ENCODE assay signal across 16 cellular contexts in the genomic region with DNA sequence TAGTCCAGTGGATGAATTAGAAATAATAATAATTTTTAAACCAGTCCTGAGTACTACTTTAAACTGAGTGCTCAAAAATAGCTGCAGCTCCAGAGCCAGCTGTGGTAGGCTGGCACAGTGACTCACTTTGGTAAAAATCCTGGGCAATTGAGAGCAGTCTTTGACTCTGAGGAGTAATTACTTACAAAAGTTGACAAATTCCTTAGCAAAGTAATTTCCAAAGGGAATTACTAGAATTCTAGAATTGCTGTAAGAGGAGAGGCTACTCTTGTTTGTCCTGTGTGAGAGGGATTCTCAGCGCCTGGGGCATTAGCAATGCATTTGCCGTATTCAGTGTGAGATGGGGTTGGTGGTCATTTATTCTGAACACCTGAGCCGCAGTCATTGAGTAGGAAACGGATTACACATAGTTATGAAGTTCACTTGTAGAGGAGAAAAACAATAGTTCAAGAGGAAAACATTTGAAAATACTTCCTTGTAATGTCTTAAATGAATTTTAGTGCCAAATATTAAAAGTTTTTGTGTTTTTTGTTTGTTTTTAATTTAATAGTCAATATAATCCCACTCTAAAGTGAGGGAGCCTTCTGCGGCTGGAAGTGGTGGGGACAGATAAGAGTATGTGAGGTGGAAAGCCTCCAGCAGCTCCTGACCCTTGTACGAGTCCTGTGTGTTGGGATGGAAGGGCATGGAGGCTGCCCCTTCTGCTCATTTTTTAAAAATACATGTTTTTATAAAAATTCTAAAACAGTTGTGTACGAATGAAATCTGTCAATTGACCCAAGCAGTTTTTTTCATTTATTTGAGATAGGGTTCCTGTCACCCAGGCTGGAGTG. TPM values are rescaled to one million over a fixed set of nuclear protein-coding genes. Genes with fewer than 3 reads are reported as not detected.
DNase-seq lines count a peak whose midpoint lies in the region; ATAC-seq, FAIRE-seq and TF ChIP-seq lines count a peak whose summit lies in the region.
"Had no signal": no experiment of that assay in that cellular context is flagged by ENCODE, and none has a peak within 500 bp of the region (broad histone marks: within the 10 kb centered on the region; RNA-seq: fewer than 3 reads in every experiment).

No MANE protein-coding gene starts in this region.

- no peak overlapping the region for H2BK12ac ChIP-seq in trophoblast cell (ENCODE audit: low read length)

- H3K27me3 Mint-ChIP-seq in endodermal cell (ENCODE audit: insufficient read depth), result no peaks in the 10 kb centered on the region
- H3K27me3 Mint-ChIP-seq: CD4-positive, alpha-beta memory T cell had no signal

- H2BK5ac ChIP-seq in trophoblast cell (ENCODE audit: low read depth, low read length, poor library complexity), result no peak overlapping the region

- no peak overlapping the region for H4K8ac ChIP-seq in trophoblast cell (ENCODE audit: low read depth, low read length)

- CTCF ChIA-PET in A549 (lab: Yijun Ruan, JAX), result interaction anchor here (0.9 to 2.1 kb wide), 2 partner anchors 36 to 462 kb away, joined by 3 to 8 read pairs; no protein-coding TSS in a partner anchor

- H3K79me2 ChIP-seq in trophoblast cell (ENCODE audit: control insufficient read depth, insufficient read depth, low read length, poor library complexity), result no peaks in the 10 kb centered on the region

- H3K4me1 ChIP-seq in A549 (peaks cover 100% of the 10 kb centered on the region), endodermal cell (ENCODE audit: control insufficient read depth, insufficient read depth, low read length) (peaks cover 3% of the 10 kb centered on the region), trophoblast cell (ENCODE audit: control insufficient read depth in 1 of 2, insufficient read depth in 2 of 2, low read length in 2 of 2) (peaks cover 2 to 4% of the 10 kb centered on the region in 2 experiments), sigmoid colon (peaks cover 0 to 27% (median 11%) of the 10 kb centered on the region in 4 donors)

- no peak for TF ChIP-seq RAD21 in A549 (conservative IDR thresholded peaks at IDR 0.05 in 1 of 2, IDR thresholded peaks at IDR 0.05 in 1 of 2)

- DNase-seq in A549 (ENCODE audit: low read depth in 1 of 2, low spot score in 1 of 2) (peak in 1 of 2 experiments; percentile 23), LHCN-M2 (ENCODE audit: low read depth) (peak; percentile 56), endodermal cell (peak; percentile 60), trophoblast cell (peak; percentile 64 to 84), sigmoid colon (no peak), dermis blood vessel endothelial cell (no peak)
- DNase-seq: CD4-positive, alpha-beta memory T cell; MG63; NCI-H1092 treated with DMSO at 0.1 percent for 48 hours; NCI-H1694 treated with DMSO at 0.1 percent for 48 hours; NCI-H2171; NCI-H774; SHP77 treated with DMSO at 0.1 percent for 48 hours had no signal

- no peak overlapping the region for H3K4me3 Mint-ChIP-seq in endodermal cell
- H3K4me3 Mint-ChIP-seq: CD4-positive, alpha-beta memory T cell had no signal

- no peak overlapping the region for H2AK5ac ChIP-seq in trophoblast cell (ENCODE audit: low read length)

- H3K14ac ChIP-seq in trophoblast cell (ENCODE audit: low read length), result no peak overlapping the region

- POLR2A ChIA-PET in A549 (lab: Yijun Ruan, JAX), result no interaction called here

- H3K9ac ChIP-seq in endodermal cell (ENCODE audit: extremely low read depth, low read length, poor library complexity, severe bottlenecking) (no peak overlapping the region), trophoblast cell (ENCODE audit: low read length) (no peak overlapping the region)
- H3K9ac ChIP-seq: KMS-11 had no signal

- H3K4me2 ChIP-seq in A549 (peak overlapping the region; percentile 27; the same call in 2 of the 3 replicates), trophoblast cell (ENCODE audit: low read length) (no peak overlapping the region)
- H3K4me2 ChIP-seq: KMS-11 had no signal

- TF ChIP-seq EP300 in A549 (IDR thresholded peaks at IDR 0.05) (no peak), sigmoid colon (IDR thresholded peaks at IDR 0.05) (no peak)

- H3K27ac ChIP-seq in A549 (no peak overlapping the region), endodermal cell (ENCODE audit: low read depth, low read length) (no peak overlapping the region), trophoblast cell (ENCODE audit: low read depth, low read length) (no peak overlapping the region), sigmoid colon (no peak overlapping the region)
- H3K27ac ChIP-seq: KMS-11 had no signal

- intact Hi-C loops in sigmoid colon (cut with DNase I), result loop anchor here (5.0 kb wide), 1 partner anchor 38 kb away; no protein-coding TSS in a partner anchor

- H3K9me3 Mint-ChIP-seq in endodermal cell, result no peaks in the 10 kb centered on the region
- H3K9me3 Mint-ChIP-seq: CD4-positive, alpha-beta memory T cell had no signal

- peaks cover 52% of the 10 kb centered on the region for H3K36me3 Mint-ChIP-seq in endodermal cell (ENCODE audit: low read depth)

- H3K4me3 ChIP-seq in A549 (no peak overlapping the region), endodermal cell (ENCODE audit: low read length) (no peak overlapping the region), trophoblast cell (ENCODE audit: low read depth, low read length) (no peak overlapping the region), sigmoid colon (no peak overlapping the region)
- H3K4me3 ChIP-seq: MG63 had no signal

- H3K27me3 ChIP-seq in endodermal cell (ENCODE audit: control insufficient read depth, insufficient read depth, low read length, poor library complexity, severe bottlenecking), result no peaks in the 10 kb centered on the region
- no peaks in the 10 kb centered on the region for H3K27me3 ChIP-seq in trophoblast cell (ENCODE audit: insufficient read depth, low read length)
- no peaks in the 10 kb centered on the region for H3K27me3 ChIP-seq in sigmoid colon
- H3K27me3 ChIP-seq: MG63 had no signal

- no peak overlapping the region for H3K27ac Mint-ChIP-seq in endodermal cell

- ATAC-seq in A549 (no peak), HG02852 (IDR thresholded peaks at IDR 0.05; ENCODE audit: unreplicated experiment) (no peak)
- ATAC-seq: Panc1 had no signal

- no peaks in the 10 kb centered on the region for H3K9me3 ChIP-seq in A549
- H3K9me3 ChIP-seq in endodermal cell (ENCODE audit: control insufficient read depth, low read length), result no peaks in the 10 kb centered on the region
- H3K9me3 ChIP-seq in trophoblast cell (ENCODE audit: insufficient read depth, low read depth, low read length), result no peaks in the 10 kb centered on the region
- no peaks in the 10 kb centered on the region for H3K9me3 ChIP-seq in sigmoid colon
- H3K9me3 ChIP-seq: MG63 had no signal

- H4K12ac ChIP-seq in trophoblast cell (ENCODE audit: low read depth, low read length), result no peak overlapping the region

- no peak overlapping the region for H4K91ac ChIP-seq in trophoblast cell (ENCODE audit: low read depth, low read length)

- no peak overlapping the region for H3K18ac ChIP-seq in trophoblast cell (ENCODE audit: low read length)

- no peak overlapping the region for H3K23ac ChIP-seq in trophoblast cell (ENCODE audit: low read length)

- H3K4ac ChIP-seq in trophoblast cell (ENCODE audit: low read depth, low read length), result no peak overlapping the region

- no peaks in the 10 kb centered on the region for H3K79me1 ChIP-seq in trophoblast cell (ENCODE audit: low read length)

- no peak for FAIRE-seq in A549 (lab: Jason Lieb, UNC)

- H2BK120ac ChIP-seq in trophoblast cell (ENCODE audit: insufficient read depth, low read length, poor library complexity), result no peak overlapping the region

- peaks cover 20% of the 10 kb centered on the region for H3K4me1 Mint-ChIP-seq in endodermal cell

- 68% methylated on average over 7 of the region's 7 CpGs for WGBS in A549 (ENCODE audit: missing lambda C conversion rate)
- 96% methylated on average over 5 to 6 of the region's 7 CpGs for WGBS in endodermal cell (ENCODE audit: insufficient coverage in 1 of 2, insufficient read length in 1 of 2), 2 experiments
- no CpG with 5 or more reads among the region's 7 CpGs for WGBS in trophoblast cell (ENCODE audit: extremely low coverage, insufficient coverage, insufficient read length)
- WGBS in sigmoid colon, 2 donors, result 96 to 97% methylated on average over 7 of the region's 7 CpGs

- no peak for TF ChIP-seq POLR2A in A549 (IDR thresholded peaks at IDR 0.05; ENCODE audit: low read length)
- no peak for TF ChIP-seq POLR2A in sigmoid colon (IDR thresholded peaks at IDR 0.05)

- H3K36me3 ChIP-seq in endodermal cell (ENCODE audit: control insufficient read depth, insufficient read depth, low read length) (peaks cover 70% of the 10 kb centered on the region), trophoblast cell (ENCODE audit: control insufficient read depth in 1 of 2, insufficient read depth in 2 of 2, low read length in 2 of 2) (peaks cover 22 to 35% of the 10 kb centered on the region in 2 experiments), sigmoid colon (peaks cover 20 to 95% (median 53%) of the 10 kb centered on the region in 4 donors)

- H2AFZ ChIP-seq in trophoblast cell (ENCODE audit: insufficient read depth, low read length, poor library complexity), result no peak overlapping the region

- TF ChIP-seq CTCF in A549 (IDR thresholded peaks at IDR 0.05) (no peak), endodermal cell (conservative IDR thresholded peaks at IDR 0.05) (no peak), sigmoid colon (IDR thresholded peaks at IDR 0.05) (no peak)

TF ChIP-seq in A549, 52 proteins besides CTCF, POLR2A, EP300 and RAD21 (continues in another document):
- no peak for TF ChIP-seq SREBF2 (IDR thresholded peaks at IDR 0.05)
- TF ChIP-seq, protein P1, sequence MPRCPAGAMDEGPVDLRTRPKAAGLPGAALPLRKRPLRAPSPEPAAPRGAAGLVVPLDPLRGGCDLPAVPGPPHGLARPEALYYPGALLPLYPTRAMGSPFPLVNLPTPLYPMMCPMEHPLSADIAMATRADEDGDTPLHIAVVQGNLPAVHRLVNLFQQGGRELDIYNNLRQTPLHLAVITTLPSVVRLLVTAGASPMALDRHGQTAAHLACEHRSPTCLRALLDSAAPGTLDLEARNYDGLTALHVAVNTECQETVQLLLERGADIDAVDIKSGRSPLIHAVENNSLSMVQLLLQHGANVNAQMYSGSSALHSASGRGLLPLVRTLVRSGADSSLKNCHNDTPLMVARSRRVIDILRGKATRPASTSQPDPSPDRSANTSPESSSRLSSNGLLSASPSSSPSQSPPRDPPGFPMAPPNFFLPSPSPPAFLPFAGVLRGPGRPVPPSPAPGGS (IDR thresholded peaks at IDR 0.05), result no peak

RNA-seq across cellular contexts. Expression of a gene that starts 41.9 kb away (rescaled TPM):
- polyA plus RNA-seq in A549 (2011; rRNA removed) (9.3 and 12.2 TPM in 2 replicates), A549 (2017; fragmentation: RNase III; extraction: RNeasy Plus Mini Kit Qiagen cat#74134 plus additional on column Dnase treatment) (6.8 to 7.5 TPM (median 6.9 TPM) in 3 replicates), sigmoid colon (1 to 10 TPM in 2 of 3 donors, under 1 TPM in 1; 0.46 to 2.5 (median 1.2) TPM)
- polyA plus RNA-seq in A549 (2012; cell fraction: cytosol; rRNA removed), result 7.2 and 10.3 TPM in 2 replicates
- 50.2 and 53.0 TPM in 2 replicates for polyA plus RNA-seq in A549 (2012; cell fraction: nucleus; rRNA removed)
- 20.7 and 22.7 TPM in 2 replicates for polyA minus RNA-seq in A549 (2011; rRNA and poly(A)+ RNA removed)
- total RNA-seq in LHCN-M2 (2014; rRNA removed) (2.2 and 4.0 TPM in 2 replicates), endodermal cell (1 to 10 TPM; 3.7 to 4.6 TPM), sigmoid colon (10 to 100 TPM in 2 of 4 donors, 1 to 10 TPM in 2; 4.6 to 21.9 (median 13.5) TPM), dermis blood vessel endothelial cell (5.4 and 6.8 TPM in 2 replicates)
- 1.4 TPM for polyA plus RNA-seq in LHCN-M2 (2012)
- 0.39 TPM for polyA plus RNA-seq in endodermal cell (2013, experiment 1 of 2)
- 0.37 TPM for polyA plus RNA-seq in endodermal cell (2013, experiment 2 of 2)
- polyA plus RNA-seq in trophoblast cell (2013), result 0.67 and 0.78 TPM in 2 replicates

Comparison
In these comparisons a context has a peak if more than half of its experiments do, and no peak if none do; other contexts are left out.
1. DNase-seq: peak in LHCN-M2 (single experiment), endodermal cell (single experiment) and trophoblast cell (2 of 2); none in sigmoid colon (single experiment) and dermis blood vessel endothelial cell (single experiment).